8 cellular contexts compared by ENCODE assay signal in the genomic region with DNA sequence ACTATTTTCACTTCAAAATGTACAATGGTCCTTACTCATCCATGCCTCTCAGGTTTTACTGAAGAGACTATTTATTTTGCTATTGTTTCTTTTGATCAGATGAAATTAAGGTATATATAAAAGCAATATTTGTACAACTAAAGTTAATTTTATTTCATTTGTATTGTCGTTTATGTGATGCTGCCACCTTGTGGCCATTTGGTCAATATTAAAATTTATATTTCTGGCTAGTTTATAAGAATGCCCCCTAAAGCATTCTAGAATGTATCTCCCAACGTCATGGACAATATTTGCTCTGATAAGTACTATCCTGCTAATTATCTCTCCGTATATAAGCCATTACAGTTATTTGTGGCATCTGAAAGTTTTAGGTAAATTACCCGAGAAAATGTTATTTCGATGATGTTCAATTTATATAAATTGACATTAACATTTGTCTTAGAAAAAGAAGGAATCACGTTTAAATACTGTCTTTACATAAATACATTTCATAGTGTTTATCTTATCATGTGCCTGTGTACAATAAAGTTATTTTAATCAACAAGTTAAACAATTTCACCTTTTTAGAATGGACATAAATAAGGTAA.
DNase-seq lines count a peak whose midpoint lies in the region; ATAC-seq and TF ChIP-seq lines count a peak whose summit lies in the region.

No MANE protein-coding gene starts in this region.

- in situ Hi-C loops in GM13977 (cut with MboI; ENCODE audit: low pct_unique_long_range_greater_than_20kb, low sequenced_read_pairs, unreplicated experiment), result no loop called here

- no peak overlapping the region for H3K9ac ChIP-seq in PC-3 (ENCODE audit: low read length)

- 47 to 49% methylated on average over 6 of the region's 6 CpGs for WGBS in testis, 2 donors

- no peaks in the 10 kb centered on the region for H3F3A ChIP-seq in PC-3 (ENCODE audit: low read length, unreplicated experiment)

- H3K9me2 ChIP-seq in PC-3 (replicated peaks; ENCODE audit: low read length), result no peaks in the 10 kb centered on the region

- H3K27me3 ChIP-seq in PC-3 (ENCODE audit: low read length), result peaks cover 3% of the 10 kb centered on the region; the same call in 1 of the 2 replicates
- no peaks in the 10 kb centered on the region for H3K27me3 ChIP-seq in testis

- CTCF ChIA-PET in PC-3 (lab: Charles Lee), result no interaction called here

- H3K79me2 ChIP-seq in PC-3 (ENCODE audit: low read length), result no peaks in the 10 kb centered on the region

- H3K4me3 ChIP-seq in PC-3 (ENCODE audit: low read length) (no peak overlapping the region), fibroblast of pulmonary artery (replicated peaks; ENCODE audit: low read depth, low read length) (no peak overlapping the region), testis (no peak overlapping the region)

- no TSS peak for BruUV-seq in PC-3 (replicated peaks; lab: Mats Ljungman, UMichigan)

- H4K20me1 ChIP-seq in PC-3 (ENCODE audit: low read length), result no peaks in the 10 kb centered on the region

- H3K27ac ChIP-seq in PC-3 (ENCODE audit: low read length) (no peak overlapping the region), testis (no peak overlapping the region)

- no peak overlapping the region for H2AFZ ChIP-seq in PC-3 (ENCODE audit: low read length)

- TF ChIP-seq CTCF in GM13977 (IDR thresholded peaks at IDR 0.05; ENCODE audit: extremely low read depth, insufficient read depth, missing control alignments), result peak; percentile 41
- TF ChIP-seq CTCF in PC-3 (conservative IDR thresholded peaks at IDR 0.05; ENCODE audit: low read depth, low read length), result peak; percentile 85
- peak; percentile 45 for TF ChIP-seq CTCF in fibroblast of pulmonary artery (IDR thresholded peaks at IDR 0.05; ENCODE audit: low read length, missing control alignments)
- peak in 2 of 3 experiments; percentile 10 to 91 for TF ChIP-seq CTCF in testis (IDR thresholded peaks at IDR 0.05)

- ATAC-seq in PC-3, result no peak
- ATAC-seq in GM18517 (IDR thresholded peaks at IDR 0.05; ENCODE audit: unreplicated experiment), result no peak
- ATAC-seq in GM21619 (IDR thresholded peaks at IDR 0.05; ENCODE audit: unreplicated experiment), result no peak

- intact Hi-C loops in PC-3 (cut with micrococcal nuclease) (loop anchor here (2.0 kb wide), 1 partner anchor 1099 kb away; no protein-coding TSS in a partner anchor), testis (cut with DNase I; ENCODE audit: low total_unique reads) (loop anchor here (10.0 kb wide), 1 partner anchor 1099 kb away; the partner anchor contains the start of gene BASP1)

- no peak for TF ChIP-seq POLR2A in testis (IDR thresholded peaks at IDR 0.05)

- no peak overlapping the region for H3K4me2 ChIP-seq in PC-3 (ENCODE audit: low read length)

- POLR2A ChIA-PET in PC-3 (lab: Charles Lee; ENCODE audit: unreplicated experiment), result no interaction called here

- H3K36me3 ChIP-seq in PC-3 (ENCODE audit: low read depth, low read length), result no peaks in the 10 kb centered on the region
- H3K36me3 ChIP-seq in testis (ENCODE audit: low read depth, missing control alignments), result no peaks in the 10 kb centered on the region

- H3K4me1 ChIP-seq in PC-3 (ENCODE audit: insufficient read depth, low read length) (no peaks in the 10 kb centered on the region), testis (no peaks in the 10 kb centered on the region)

- H3K9me3 ChIP-seq in PC-3 (ENCODE audit: low read length) (no peaks in the 10 kb centered on the region), testis (no peaks in the 10 kb centered on the region)

- DNase-seq in AG08395 (ENCODE audit: low spot score) (peak; percentile 8), GM13977 (ENCODE audit: low spot score) (peak; percentile 29), PC-3 (peak; percentile 66), fibroblast of pulmonary artery (ENCODE audit: low read depth) (peak; percentile 46), testis (peak; percentile 25), GF-D8 (lab: John Stamatoyannopoulos, UW) (no peak)
